In the genomic region with DNA sequence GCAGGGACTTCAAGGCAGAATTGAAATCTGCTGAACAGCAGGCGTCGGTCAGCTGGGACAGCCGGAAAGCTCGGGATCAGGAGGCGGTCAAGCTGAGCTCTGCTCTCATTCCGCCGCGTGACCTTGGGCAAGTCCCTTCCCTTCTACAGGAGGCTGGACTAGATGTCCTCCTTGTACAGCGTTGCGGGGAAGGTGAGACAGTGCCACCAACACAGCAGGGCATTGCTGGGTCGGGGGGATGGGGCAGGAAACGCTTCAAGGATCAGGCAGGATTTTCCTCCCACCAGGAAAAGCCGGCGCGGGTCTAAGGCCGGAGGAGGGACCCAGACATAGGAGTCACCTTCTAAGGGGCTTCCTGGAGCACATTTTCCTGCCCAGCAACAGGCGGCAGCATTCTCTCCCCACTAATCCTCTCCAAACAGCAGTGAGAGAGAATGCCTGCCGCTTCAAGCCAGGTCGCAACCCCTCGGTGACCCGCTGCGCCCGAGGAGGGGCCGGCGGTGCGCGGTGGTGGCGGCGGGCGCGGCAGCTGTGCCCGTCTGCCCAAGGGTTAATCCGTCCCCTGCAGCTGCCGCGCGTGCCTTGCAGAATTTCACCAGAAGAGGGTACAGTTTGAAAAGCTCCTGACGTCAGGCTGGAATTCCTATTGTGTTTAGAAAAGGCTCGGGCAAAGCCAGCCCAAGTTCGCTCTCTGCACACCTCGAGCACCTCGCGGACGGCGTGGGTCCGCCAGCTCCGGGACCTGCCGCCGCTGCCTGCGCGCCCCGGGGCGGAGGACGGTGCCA, we compare ENCODE assay signal across 8 cellular contexts. TPM values are rescaled to one million over a fixed set of nuclear protein-coding genes. Genes with fewer than 3 reads are reported as not detected.
DNase-seq lines count a peak whose midpoint lies in the region; ATAC-seq and TF ChIP-seq lines count a peak whose summit lies in the region.

A gene with protein sequence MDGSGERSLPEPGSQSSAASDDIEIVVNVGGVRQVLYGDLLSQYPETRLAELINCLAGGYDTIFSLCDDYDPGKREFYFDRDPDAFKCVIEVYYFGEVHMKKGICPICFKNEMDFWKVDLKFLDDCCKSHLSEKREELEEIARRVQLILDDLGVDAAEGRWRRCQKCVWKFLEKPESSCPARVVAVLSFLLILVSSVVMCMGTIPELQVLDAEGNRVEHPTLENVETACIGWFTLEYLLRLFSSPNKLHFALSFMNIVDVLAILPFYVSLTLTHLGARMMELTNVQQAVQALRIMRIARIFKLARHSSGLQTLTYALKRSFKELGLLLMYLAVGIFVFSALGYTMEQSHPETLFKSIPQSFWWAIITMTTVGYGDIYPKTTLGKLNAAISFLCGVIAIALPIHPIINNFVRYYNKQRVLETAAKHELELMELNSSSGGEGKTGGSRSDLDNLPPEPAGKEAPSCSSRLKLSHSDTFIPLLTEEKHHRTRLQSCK (plus strand): TSS at position 644 of the 785 bp plus-strand sequence. CDS start 493 bp downstream, outside the sequence.

- WGBS in gastroesophageal sphincter (ENCODE audit: low coverage in 1 of 2), 2 donors, result 13% methylated on average over 12 of the region's 53 CpGs; no CpG with 5 or more reads in 1 of the 2 donors
- WGBS in esophagus squamous epithelium, 2 donors, result 41 to 69% methylated on average over 5 to 9 of the region's 53 CpGs

- H3K4me1 ChIP-seq in gastroesophageal sphincter (peaks cover 0 to 21% (median 0%) of the 10 kb centered on the region in 3 donors), parathyroid adenoma (no peaks in the 10 kb centered on the region), esophagus squamous epithelium (peaks cover 4 to 13% (median 4%) of the 10 kb centered on the region in 3 donors)

- H3K9ac ChIP-seq in parathyroid adenoma, result no peak within 1 kb of the TSS

- H3K9me3 ChIP-seq in gastroesophageal sphincter (no peaks in the 10 kb centered on the region), parathyroid adenoma (ENCODE audit: control insufficient read depth, low read length) (no peaks in the 10 kb centered on the region), esophagus squamous epithelium (no peaks in the 10 kb centered on the region)

- TF ChIP-seq POLR2A in gastroesophageal sphincter (IDR thresholded peaks at IDR 0.05) (no peak), esophagus squamous epithelium (IDR thresholded peaks at IDR 0.05) (no peak)

- TF ChIP-seq CTCF in BJ (IDR thresholded peaks at IDR 0.05; ENCODE audit: insufficient read depth, low read depth, low read length) (peak; percentile 35; the same call in 1 of the 2 replicates), gastroesophageal sphincter (IDR thresholded peaks at IDR 0.05) (peak in 2 of 4 experiments; percentile 35 to 37), parathyroid adenoma (IDR thresholded peaks at IDR 0.05) (no peak), esophagus squamous epithelium (IDR thresholded peaks at IDR 0.05) (peak in 2 of 6 experiments; percentile 9 to 11)

- CTCF ChIA-PET in BJ (lab: Yijun Ruan, JAX), result interaction anchor here (0.5 to 3.7 kb wide), 9 partner anchors 11 to 212 kb away, joined by 3 to 23 read pairs (median 4); no protein-coding TSS in a partner anchor

- H3K79me2 ChIP-seq in parathyroid adenoma, result no peaks in the 10 kb centered on the region

- H3K36me3 ChIP-seq in BJ (ENCODE audit: control insufficient read depth, insufficient read depth, low read length), result no peaks in the 10 kb centered on the region
- H3K36me3 ChIP-seq in gastroesophageal sphincter, result no peaks in the 10 kb centered on the region
- H3K36me3 ChIP-seq in parathyroid adenoma (ENCODE audit: control insufficient read depth, insufficient read depth, low read length), result no peaks in the 10 kb centered on the region
- no peaks in the 10 kb centered on the region for H3K36me3 ChIP-seq in esophagus squamous epithelium

- ATAC-seq in gastroesophageal sphincter, result peak; percentile 43
- no peak for ATAC-seq in GM18861 (IDR thresholded peaks at IDR 0.05; ENCODE audit: unreplicated experiment)

- H3K27ac ChIP-seq in gastroesophageal sphincter, result peak within 1 kb of the TSS in 2 of 4 donors; percentile 76 to 81
- no peak within 1 kb of the TSS for H3K27ac ChIP-seq in parathyroid adenoma
- no peak within 1 kb of the TSS for H3K27ac ChIP-seq in esophagus squamous epithelium

- TF ChIP-seq EP300 in gastroesophageal sphincter (IDR thresholded peaks at IDR 0.05), result no peak

- H3K4me3 ChIP-seq in BJ (ENCODE audit: low read depth, low read length) (peak within 1 kb of the TSS; percentile 23), gastroesophageal sphincter (peak within 1 kb of the TSS; percentile 15 to 51), parathyroid adenoma (ENCODE audit: low read depth, low read length) (peak within 1 kb of the TSS; percentile 16), esophagus squamous epithelium (peak within 1 kb of the TSS in 2 of 4 donors; percentile 36 to 62)

- POLR2A ChIA-PET in BJ (lab: Charles Lee), result no interaction called here

- peak within 1 kb of the TSS; percentile 67 for H3K4me2 ChIP-seq in parathyroid adenoma (ENCODE audit: low read length)

- DNase-seq in BJ (ENCODE audit: low read depth), result no peak
- DNase-seq in M059J (ENCODE audit: low read depth), result peak; percentile 70
- peak; percentile 13 to 61 for DNase-seq in SW 1271 (lab: John Stamatoyannopoulos, UW)
- no peak for DNase-seq in inferior parietal cortex (ENCODE audit: extremely low spot score)
- no peak for DNase-seq in esophagus squamous epithelium (lab: John Stamatoyannopoulos, UW)

- intact Hi-C loops in esophagus squamous epithelium (cut with DNase I), result no loop called here

- H2AFZ ChIP-seq in parathyroid adenoma, result peak within 1 kb of the TSS; percentile 62

- H3K27me3 ChIP-seq in BJ (ENCODE audit: control insufficient read depth, insufficient read depth, low read length) (peaks cover 26% of the 10 kb centered on the region), gastroesophageal sphincter (peaks cover 49% of the 10 kb centered on the region), parathyroid adenoma (ENCODE audit: control insufficient read depth, insufficient read depth, low read length) (peaks cover 5% of the 10 kb centered on the region), esophagus squamous epithelium (peaks cover 0 to 70% (median 5%) of the 10 kb centered on the region in 4 donors)

RNA-seq across cellular contexts. Expression of the gene that starts here (rescaled TPM):
- not detected in 2 replicates for polyA plus RNA-seq in BJ (2011; rRNA removed)
- polyA minus RNA-seq in BJ (2011; rRNA and poly(A)+ RNA removed), result not detected in 2 replicates
- 0.07 TPM in 1 of 2 replicates, not detected in the other for total RNA-seq in M059J (2014; rRNA removed; shearing (Covaris generic))
- total RNA-seq in gastroesophageal sphincter, result 10 to 100 TPM in 2 of 4 donors, 1 to 10 TPM in 1, not detected in 1; 6.1 to 47.7 (median 29.1) TPM
- total RNA-seq in esophagus squamous epithelium, result under 1 TPM in 1 of 4 donors, not detected in 3; 0.19 TPM

Comparison
In these comparisons a context has a peak if more than half of its experiments do, and no peak if none do; other contexts are left out.
1. Peak in DNase-seq in M059J; RNA of the gene not detected or under 1 TPM.
2. DNase-seq: peak in SW 1271 (2 of 2); none in BJ (single experiment), inferior parietal cortex (single experiment) and esophagus squamous epithelium (single experiment).